12 cellular contexts compared by ENCODE assay signal in genomic region chr7:80147543-80148376, GRCh38. TPM values are rescaled to one million over a fixed set of nuclear protein-coding genes. Genes with fewer than 3 reads are reported as not detected.
DNase-seq lines count a peak whose midpoint lies in the region; ATAC-seq and TF ChIP-seq lines count a peak whose summit lies in the region.
"Had no signal": no experiment of that assay in that cellular context is flagged by ENCODE, and none has a peak within 500 bp of the region (broad histone marks: within the 10 kb centered on the region; RNA-seq: fewer than 3 reads in every experiment).

No MANE protein-coding gene starts in this region.

- H3K4me2 ChIP-seq in smooth muscle cell = peak overlapping the region; percentile 76

- H3K36me3 ChIP-seq in smooth muscle cell (ENCODE audit: low read depth) = no peaks in the 10 kb centered on the region

- H3K4me1 ChIP-seq in smooth muscle cell (ENCODE audit: low read depth) = peaks cover 71% of the 10 kb centered on the region

- no peaks in the 10 kb centered on the region for H3K27me3 ChIP-seq in smooth muscle cell (ENCODE audit: low read depth)

- peaks cover 100% of the 10 kb centered on the region for H4K20me1 ChIP-seq in smooth muscle cell (ENCODE audit: low read depth)

- peak overlapping the region; percentile 86 for H3K27ac ChIP-seq in smooth muscle cell (ENCODE audit: low read depth)

- H2AFZ ChIP-seq in smooth muscle cell (ENCODE audit: low read depth) = no peak overlapping the region

- DNase-seq in H4 (ENCODE audit: low spot score) (peak; percentile 57), fibroblast of the conjunctiva (ENCODE audit: low read depth) (peak; percentile 74), smooth muscle cell (lab: John Stamatoyannopoulos, UW; ENCODE audit: unreplicated experiment) (no peak), AML-193 (lab: John Stamatoyannopoulos, UW) (no peak), GM10266 (ENCODE audit: extremely low spot score) (no peak)
- DNase-seq: activated CD4-positive, alpha-beta T cell treated with anti-CD3 and anti-CD28 coated beads for 48 hours; DMS 273 treated with DMSO at 0.1 percent for 48 hours; midbrain; NCI-H446 treated with DMSO at 0.1 percent for 48 hours had no signal

- peaks cover 33% of the 10 kb centered on the region for H3F3A ChIP-seq in smooth muscle cell (ENCODE audit: low read depth)

- H3K79me2 ChIP-seq in smooth muscle cell (ENCODE audit: low read depth) = peaks cover 99% of the 10 kb centered on the region

- H3K9me3 ChIP-seq in smooth muscle cell (replicated peaks; ENCODE audit: low read depth) = no peaks in the 10 kb centered on the region

- WGBS in smooth muscle cell (ENCODE audit: low lambda C conversion rate) = 14% methylated on average over 3 of the region's 3 CpGs

- peak overlapping the region; percentile 6 for H3K4me3 ChIP-seq in smooth muscle cell

- ATAC-seq in SK-N-SH treated with all-trans-retinoic acid at 6 μM for 48 hours (peak; percentile 55), HG02642 (IDR thresholded peaks at IDR 0.05; ENCODE audit: poor library complexity, unreplicated experiment) (no peak), HG03442 (IDR thresholded peaks at IDR 0.05; ENCODE audit: unreplicated experiment) (no peak)

- H3K9ac ChIP-seq in smooth muscle cell (ENCODE audit: low read depth) = peak overlapping the region; percentile 30

- TF ChIP-seq CTCF in smooth muscle cell (IDR thresholded peaks at IDR 0.05; ENCODE audit: borderline replicate concordance, insufficient read depth, poor library complexity, severe bottlenecking) = no peak
- no peak for TF ChIP-seq CTCF in GM10266 (IDR thresholded peaks at IDR 0.05; ENCODE audit: control insufficient read depth, insufficient read depth, low read depth, missing control alignments)

TF ChIP-seq in SK-N-SH treated with all-trans-retinoic acid at 6 μM for 48 hours, 23 proteins besides CTCF, POLR2A, EP300 and RAD21:
- TF ChIP-seq ZC3H10 (CRISPR knock-in tag; IDR thresholded peaks at IDR 0.05) = no peak
- TF ChIP-seq POU6F1 (CRISPR knock-in tag; IDR thresholded peaks at IDR 0.05; ENCODE audit: borderline replicate concordance, low read depth) = no peak
- no peak for TF ChIP-seq ZNF565 (CRISPR knock-in tag; conservative IDR thresholded peaks at IDR 0.05; ENCODE audit: low read depth)
- TF ChIP-seq RARB (CRISPR knock-in tag; IDR thresholded peaks at IDR 0.05) = no peak
- TF ChIP-seq BACH2 (CRISPR knock-in tag; IDR thresholded peaks at IDR 0.05; ENCODE audit: borderline replicate concordance) = no peak
- TF ChIP-seq ARNTL (CRISPR knock-in tag; IDR thresholded peaks at IDR 0.05; ENCODE audit: borderline replicate concordance, low read depth) = no peak
- no peak for TF ChIP-seq PATZ1 (CRISPR knock-in tag; IDR thresholded peaks at IDR 0.05; ENCODE audit: borderline replicate concordance)
- peak; percentile 61; the same call in 1 of the 2 replicates for TF ChIP-seq CREB5 (CRISPR knock-in tag; IDR thresholded peaks at IDR 0.05; ENCODE audit: low read depth)
- no peak for TF ChIP-seq ZNF8 (CRISPR knock-in tag; IDR thresholded peaks at IDR 0.05)
- TF ChIP-seq ESRRG (CRISPR knock-in tag; IDR thresholded peaks at IDR 0.05) = no peak
- TF ChIP-seq ZFP3 (CRISPR knock-in tag; IDR thresholded peaks at IDR 0.05) = no peak
- TF ChIP-seq ZNF70 (CRISPR knock-in tag; IDR thresholded peaks at IDR 0.05) = no peak
- TF ChIP-seq CSDC2 (CRISPR knock-in tag; IDR thresholded peaks at IDR 0.05) = no peak
- TF ChIP-seq CSRNP3 (CRISPR knock-in tag; IDR thresholded peaks at IDR 0.05) = no peak
- peak; percentile 66 for TF ChIP-seq TOX (CRISPR knock-in tag; IDR thresholded peaks at IDR 0.05; ENCODE audit: borderline replicate concordance)
- TF ChIP-seq ZFP30 (CRISPR knock-in tag; IDR thresholded peaks at IDR 0.05) = no peak
- TF ChIP-seq GLIS3 (CRISPR knock-in tag; IDR thresholded peaks at IDR 0.05) = no peak
- TF ChIP-seq TCF4 (CRISPR knock-in tag; IDR thresholded peaks at IDR 0.05; ENCODE audit: borderline replicate concordance) = peak; percentile 77
- no peak for TF ChIP-seq PPARA (CRISPR knock-in tag; IDR thresholded peaks at IDR 0.05; ENCODE audit: borderline replicate concordance)
- no peak for TF ChIP-seq OSR1 (CRISPR knock-in tag; IDR thresholded peaks at IDR 0.05)
- no peak for TF ChIP-seq TSHZ2 (CRISPR knock-in tag; IDR thresholded peaks at IDR 0.05)
- TF ChIP-seq ISL1 (CRISPR knock-in tag; IDR thresholded peaks at IDR 0.05) = peak; percentile 85
- TF ChIP-seq SNAI2 (CRISPR knock-in tag; IDR thresholded peaks at IDR 0.05) = no peak
TF ChIP-seq in SK-N-SH treated with all-trans-retinoic acid at 6 μM for 48 hours: peak in this region for 4.

RNA-seq across cellular contexts. Expression of gene GNAI1, which starts 13.1 kb away (rescaled TPM):
- total RNA-seq in H4 (2014; rRNA removed; shearing (Covaris generic)) = 71.9 and 85.0 TPM in 2 replicates
- 204 and 226 TPM in 2 replicates for total RNA-seq in smooth muscle cell
- polyA plus RNA-seq in smooth muscle cell = 183 and 223 TPM in 2 replicates

Comparison
In these comparisons a context has a peak if more than half of its experiments do, and no peak if none do; other contexts are left out.
1. DNase-seq: peak in H4 (single experiment) and fibroblast of the conjunctiva (single experiment); none in smooth muscle cell (single experiment), AML-193 (0 of 2) and GM10266 (single experiment).